ENCODE assay signal across 20 cellular contexts in genomic region chr1:116674761-116675160, GRCh38. TPM values are rescaled to one million over a fixed set of nuclear protein-coding genes. Genes with fewer than 3 reads are reported as not detected.
DNase-seq lines count a peak whose midpoint lies in the region; ATAC-seq, FAIRE-seq and TF ChIP-seq lines count a peak whose summit lies in the region.
"Had no signal": no experiment of that assay in that cellular context is flagged by ENCODE, and none has a peak within 500 bp of the region (broad histone marks: within the 10 kb centered on the region; RNA-seq: fewer than 3 reads in every experiment).

No MANE protein-coding gene starts in this region.

- FAIRE-seq in K562 (lab: Jason Lieb, UNC) (no peak), urothelium cell line (lab: Jason Lieb, UNC) (peak; percentile 40)
- FAIRE-seq: G401.6, GM18507 had no signal

- H3K27ac ChIP-seq in K562 (ENCODE audit: extremely low read depth, low read depth, low read length), result no peak overlapping the region
- no peak overlapping the region for H3K27ac ChIP-seq in heart left ventricle
- H3K27ac ChIP-seq: 22Rv1, C4-2B, Peyer's patch had no signal

- H2AFZ ChIP-seq in K562 (ENCODE audit: low read depth, low read length), result 0 out of 2 replicates have a peak overlapping the region, but pooled peaks have one; percentile 16

- no peaks in the 10 kb centered on the region for H3K36me3 ChIP-seq in K562 (ENCODE audit: control insufficient read depth, insufficient read depth, low read length)
- H3K36me3 ChIP-seq in heart left ventricle, result no peaks in the 10 kb centered on the region
- H3K36me3 ChIP-seq: Peyer's patch had no signal

- TF ChIP-seq RAD21 in K562 (CRISPR knock-in tag; conservative IDR thresholded peaks at IDR 0.05 in 1 of 2, IDR thresholded peaks at IDR 0.05 in 1 of 2), result no peak

- POLR2A ChIA-PET in K562 (lab: Yijun Ruan, JAX), result no interaction called here

- no peaks in the 10 kb centered on the region for H3K9me1 ChIP-seq in K562 (ENCODE audit: control insufficient read depth, insufficient read depth, low read length)

- H3K9me3 ChIP-seq in K562 (replicated peaks; ENCODE audit: control insufficient read depth, insufficient read depth, low read depth, low read length) (no peaks in the 10 kb centered on the region), heart left ventricle (no peaks in the 10 kb centered on the region)
- H3K9me3 ChIP-seq: Peyer's patch had no signal

- no peaks in the 10 kb centered on the region for H4K20me1 ChIP-seq in K562 (replicated peaks; ENCODE audit: control insufficient read depth, insufficient read depth, low read length)

- TF ChIP-seq POLR2A in K562 (conservative IDR thresholded peaks at IDR 0.05), result no peak
- TF ChIP-seq POLR2A in heart left ventricle (IDR thresholded peaks at IDR 0.05), result no peak

- H3K27me3 ChIP-seq in K562 (ENCODE audit: control insufficient read depth in 2 of 2, insufficient read depth in 2 of 2, low read length in 2 of 2) (no peaks in the 10 kb centered on the region), heart left ventricle (peaks cover 0 to 6% (median 0%) of the 10 kb centered on the region in 9 donors)
- H3K27me3 ChIP-seq: Peyer's patch had no signal

- DNase-seq in SIG-M5 treated with dmso at 0.1 percent for 504 hours (lab: John Stamatoyannopoulos, UW; ENCODE audit: unreplicated experiment) (peak; percentile 48), SIG-M5 (lab: John Stamatoyannopoulos, UW) (no peak), K562 (ENCODE audit: extremely low read depth in 1 of 4, low spot score in 3 of 4) (no peak), fibroblast of mammary gland (ENCODE audit: low read depth) (peak; percentile 64), urothelium cell line (ENCODE audit: low spot score) (no peak), NCI-H446 treated with DMSO at 0.1 percent for 48 hours (lab: John Stamatoyannopoulos, UW) (no peak), NCI-H2171 (lab: John Stamatoyannopoulos, UW) (no peak), heart left ventricle (no peak)
- DNase-seq: CD8-positive, alpha-beta memory T cell; GOT3; IMR-90; MV-4-11; NCI-H1105 treated with DMSO at 0.1 percent for 48 hours; NCI-H510A; Peyer's patch had no signal

- H3K4me1 ChIP-seq in K562 (replicated peaks in 1 of 2; ENCODE audit: control insufficient read depth in 2 of 2, insufficient read depth in 2 of 2, low read length in 2 of 2) (peaks cover 17 to 23% of the 10 kb centered on the region in 2 experiments), heart left ventricle (peaks cover 0 to 10% (median 0%) of the 10 kb centered on the region in 12 donors)
- H3K4me1 ChIP-seq: Peyer's patch had no signal

- intact Hi-C loops in K562 (cut with micrococcal nuclease) (no loop called here), heart left ventricle (cut with DNase I) (loop anchor here in 3 of 10 donors (5.0 kb wide), 2 partner anchors 97 to 102 kb away; partner anchors contain the start of gene CD58 (in 2 of the 3))

- CTCF ChIA-PET in K562 (lab: Yijun Ruan, JAX; ENCODE audit: low intra/inter-chr PET ratio), result no interaction called here

- H3K4me2 ChIP-seq in K562 (ENCODE audit: insufficient read depth, low read length), result no peak overlapping the region

- no peak for ATAC-seq in K562
- no peak for ATAC-seq in heart left ventricle
- ATAC-seq: HCT116 had no signal

- no peak for TF ChIP-seq CTCF in K562 (IDR thresholded peaks at IDR 0.05 in 2 of 3, conservative IDR thresholded peaks at IDR 0.05 in 1 of 3; ENCODE audit: insufficient read depth in 2 of 3, low read depth in 1 of 3, low read length in 3 of 3)
- no peak for TF ChIP-seq CTCF in fibroblast of mammary gland (conservative IDR thresholded peaks at IDR 0.05; ENCODE audit: control insufficient read depth, insufficient read depth, low read depth, low read length)
- no peak for TF ChIP-seq CTCF in heart left ventricle (IDR thresholded peaks at IDR 0.05)

- in situ Hi-C loops in K562 (cut with MboI), result no loop called here

- no peak overlapping the region for H3K9ac ChIP-seq in K562 (ENCODE audit: insufficient read depth in 1 of 2, low read depth in 2 of 2, low read length in 2 of 2)

- BruUV-seq in K562 (replicated peaks; lab: Mats Ljungman, UMichigan), result no TSS peak

- H3K4me3 ChIP-seq in K562 (no peak overlapping the region), fibroblast of mammary gland (ENCODE audit: control insufficient read depth, low read depth, low read length) (no peak overlapping the region), heart left ventricle (no peak overlapping the region)
- H3K4me3 ChIP-seq: Peyer's patch had no signal

- TF ChIP-seq EP300 in K562 (IDR thresholded peaks at IDR 0.05; ENCODE audit: low read length), result no peak

- 34% methylated on average over 2 of the region's 2 CpGs for WGBS in K562 (ENCODE audit: insufficient coverage, low coverage, missing lambda C conversion rate)
- WGBS in heart left ventricle, 4 donors, result 73 to 83% (median 74%) methylated on average over 2 of the region's 2 CpGs

- no peaks in the 10 kb centered on the region for H3K79me2 ChIP-seq in K562 (ENCODE audit: control insufficient read depth, insufficient read depth, low read length)

TF ChIP-seq in K562, 482 proteins besides CTCF, POLR2A, EP300 and RAD21:
- no peak for TF ChIP-seq JUND (IDR thresholded peaks at IDR 0.05; ENCODE audit: borderline replicate concordance, low read depth, low read length)
- TF ChIP-seq JUND (tag; IDR thresholded peaks at IDR 0.05; ENCODE audit: borderline replicate concordance, low read depth, low read length), result no peak
- TF ChIP-seq, protein P1, sequence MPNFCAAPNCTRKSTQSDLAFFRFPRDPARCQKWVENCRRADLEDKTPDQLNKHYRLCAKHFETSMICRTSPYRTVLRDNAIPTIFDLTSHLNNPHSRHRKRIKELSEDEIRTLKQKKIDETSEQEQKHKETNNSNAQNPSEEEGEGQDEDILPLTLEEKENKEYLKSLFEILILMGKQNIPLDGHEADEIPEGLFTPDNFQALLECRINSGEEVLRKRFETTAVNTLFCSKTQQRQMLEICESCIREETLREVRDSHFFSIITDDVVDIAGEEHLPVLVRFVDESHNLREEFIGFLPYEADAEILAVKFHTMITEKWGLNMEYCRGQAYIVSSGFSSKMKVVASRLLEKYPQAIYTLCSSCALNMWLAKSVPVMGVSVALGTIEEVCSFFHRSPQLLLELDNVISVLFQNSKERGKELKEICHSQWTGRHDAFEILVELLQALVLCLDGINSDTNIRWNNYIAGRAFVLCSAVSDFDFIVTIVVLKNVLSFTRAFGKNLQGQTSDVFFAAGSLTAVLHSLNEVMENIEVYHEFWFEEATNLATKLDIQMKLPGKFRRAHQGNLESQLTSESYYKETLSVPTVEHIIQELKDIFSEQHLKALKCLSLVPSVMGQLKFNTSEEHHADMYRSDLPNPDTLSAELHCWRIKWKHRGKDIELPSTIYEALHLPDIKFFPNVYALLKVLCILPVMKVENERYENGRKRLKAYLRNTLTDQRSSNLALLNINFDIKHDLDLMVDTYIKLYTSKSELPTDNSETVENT (CRISPR knock-in tag; IDR thresholded peaks at IDR 0.05), result no peak
- TF ChIP-seq, protein P2, sequence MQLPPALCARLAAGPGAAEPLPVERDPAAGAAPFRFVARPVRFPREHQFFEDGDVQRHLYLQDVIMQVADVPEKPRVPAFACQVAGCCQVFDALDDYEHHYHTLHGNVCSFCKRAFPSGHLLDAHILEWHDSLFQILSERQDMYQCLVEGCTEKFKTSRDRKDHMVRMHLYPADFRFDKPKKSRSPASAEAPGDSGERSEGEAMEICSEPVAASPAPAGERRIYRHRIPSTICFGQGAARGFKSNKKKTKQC (CRISPR knock-in tag; IDR thresholded peaks at IDR 0.05), result no peak
- TF ChIP-seq ZNF699 (CRISPR knock-in tag; IDR thresholded peaks at IDR 0.05; ENCODE audit: insufficient replicate concordance), result no peak
- no peak for TF ChIP-seq RBM14 (IDR thresholded peaks at IDR 0.05; ENCODE audit: borderline replicate concordance, insufficient read depth, low read depth, low read length)
- no peak for TF ChIP-seq TAF15 (IDR thresholded peaks at IDR 0.05; ENCODE audit: low read depth, low read length)
- no peak for TF ChIP-seq E2F4 (CRISPR knock-in tag; IDR thresholded peaks at IDR 0.05; ENCODE audit: low read depth)
- TF ChIP-seq TAF7 (tag; IDR thresholded peaks at IDR 0.05), result no peak
- TF ChIP-seq KDM4B (IDR thresholded peaks at IDR 0.05; ENCODE audit: borderline replicate concordance in 2 of 2, low read depth in 1 of 2), result no peak
TF ChIP-seq in K562: peak in this region for 0.

RNA-seq across cellular contexts. Expression of gene IGSF3, which starts 7.2 kb away (rescaled TPM):
- total RNA-seq in K562 (2011; cell fraction: chromatin; rRNA removed; ENCODE audit: low replicate concordance), result 16.2 and 27.0 TPM in 2 replicates
- total RNA-seq in K562 (2011; cell fraction: nucleolus; rRNA removed), result 35.1 and 40.4 TPM in 2 replicates
- 25.1 and 28.2 TPM in 2 replicates for total RNA-seq in K562 (2011; cell fraction: nucleoplasm; rRNA removed)
- total RNA-seq in K562 (2014; rRNA removed), result 13.1 and 15.1 TPM in 2 replicates
- total RNA-seq in K562 (2014; rRNA removed; fragmentation: Illumina TruSeq; extraction: Trizol), result 7.5 and 7.8 TPM in 2 replicates
- total RNA-seq in K562 (2015; rRNA removed; fragmentation: Illumina TruSeq; extraction: Trizol), result 7.5 and 8.3 TPM in 2 replicates
- 14.4 and 15.0 TPM in 2 replicates for total RNA-seq in K562 (2021)
- 7.7 and 8.9 TPM in 2 replicates for polyA plus RNA-seq in K562 (2011; rRNA removed)
- 10.0 and 16.2 TPM in 2 replicates for polyA plus RNA-seq in K562 (2011; cell fraction: cytosol; rRNA removed)
- 10.1 and 17.6 TPM in 2 replicates for polyA plus RNA-seq in K562 (2011; cell fraction: nucleus; rRNA removed)
- 8.7 and 14.2 TPM in 2 replicates for polyA plus RNA-seq in K562 (2012)
- polyA plus RNA-seq in K562 (2014; fragmentation: Illumina TruSeq; extraction: Trizol), result 10.8 and 11.5 TPM in 2 replicates
- 1 to 10 TPM; 1.1 to 1.2 TPM for polyA plus RNA-seq in K562 (2014; fragmentation: Nextera tagmentation; extraction: Ambion mirVana)
- polyA plus RNA-seq in K562 (2014; rRNA removed), result 7.9 and 8.4 TPM in 2 replicates
- 9.8 and 14.9 TPM in 2 replicates for polyA minus RNA-seq in K562 (2011; rRNA and poly(A)+ RNA removed)
- 14.1 and 16.5 TPM in 2 replicates for polyA minus RNA-seq in K562 (2011; cell fraction: cytosol; rRNA and poly(A)+ RNA removed)
- 9.7 and 10.1 TPM in 2 replicates for polyA minus RNA-seq in K562 (2011; cell fraction: nucleus; rRNA and poly(A)+ RNA removed)
- total RNA-seq in heart left ventricle, result 10 to 100 TPM in 7 of 9 donors, 1 to 10 TPM in 2; 8.4 to 19.3 (median 11.9) TPM
- polyA plus RNA-seq in heart left ventricle, result 1 to 10 TPM; 3.5 to 7.2 TPM
- polyA plus RNA-seq: CD8-positive, alpha-beta memory T cell had no signal

Comparison
In these comparisons a context has a peak if more than half of its experiments do, and no peak if none do; other contexts are left out.
1. DNase-seq: peak in SIG-M5 treated with dmso at 0.1 percent for 504 hours (single experiment) and fibroblast of mammary gland (single experiment); none in SIG-M5 (single experiment), K562 (0 of 4), urothelium cell line (single experiment), NCI-H446 treated with DMSO at 0.1 percent for 48 hours (single experiment), NCI-H2171 (single experiment) and heart left ventricle (0 of 5).